1 cellular context compared by ENCODE assay signal in genomic region chr20:1118336-1119127, GRCh38.
A peak's percentile ranks its signal among the peaks of the same experiment; 100 is the strongest.
TF ChIP-seq lines count a peak whose summit lies in the region.

Gene PSMF1, plus strand, starts transcription at chr20:1118602. Its CDS starts 172 bp downstream, at chr20:1118774.

TF ChIP-seq in K562, 482 proteins besides CTCF, POLR2A, EP300 and RAD21 (continued from another document and continues in another):
- peak; percentile 96 for TF ChIP-seq KLF1 (tag; IDR thresholded peaks at IDR 0.05)
- peak; percentile 89 for TF ChIP-seq ESRRA (IDR thresholded peaks at IDR 0.05; ENCODE audit: borderline replicate concordance, low read depth)
- TF ChIP-seq GTF2B (IDR thresholded peaks at IDR 0.05; ENCODE audit: extremely low read depth, insufficient read length): no peak
- TF ChIP-seq ZNF696 (CRISPR knock-in tag; conservative IDR thresholded peaks at IDR 0.05): no peak
- TF ChIP-seq MCM2 (IDR thresholded peaks at IDR 0.05; ENCODE audit: low read depth): no peak
- peak; percentile 78 for TF ChIP-seq GATAD2B (IDR thresholded peaks at IDR 0.05; ENCODE audit: borderline replicate concordance)
- no peak for TF ChIP-seq ZNF780A (CRISPR knock-in tag; IDR thresholded peaks at IDR 0.05)
- no peak for TF ChIP-seq CREBBP (IDR thresholded peaks at IDR 0.05; ENCODE audit: low read depth, low read length)
- TF ChIP-seq HDAC2 (IDR thresholded peaks at IDR 0.05): peak; percentile 16; the same call in 1 of the 2 replicates
- no peak for TF ChIP-seq GTF2F1 (IDR thresholded peaks at IDR 0.05; ENCODE audit: low read depth, low read length)
- no peak for TF ChIP-seq ZNF444 (CRISPR knock-in tag; IDR thresholded peaks at IDR 0.05)
- TF ChIP-seq FOXM1 (IDR thresholded peaks at IDR 0.05; ENCODE audit: low read depth): no peak
- TF ChIP-seq FOXM1 (CRISPR knock-in tag; IDR thresholded peaks at IDR 0.05; ENCODE audit: low read depth): no peak
- peak in 1 of 2 experiments; percentile 57; a peak in 1 of 4 replicates for TF ChIP-seq TEAD1 (CRISPR knock-in tag; IDR thresholded peaks at IDR 0.05)
- TF ChIP-seq EHMT2 (IDR thresholded peaks at IDR 0.05): no peak
- no peak for TF ChIP-seq E2F1 (CRISPR knock-in tag; IDR thresholded peaks at IDR 0.05)
- TF ChIP-seq ATF4 (CRISPR knock-in tag; IDR thresholded peaks at IDR 0.05): no peak
- no peak for TF ChIP-seq BRF2 (IDR thresholded peaks at IDR 0.05; ENCODE audit: borderline replicate concordance, insufficient read depth, insufficient read length)
- TF ChIP-seq SNAPC5 (CRISPR knock-in tag; IDR thresholded peaks at IDR 0.05): no peak
- TF ChIP-seq HNRNPK (IDR thresholded peaks at IDR 0.05; ENCODE audit: low read depth, low read length, poor library complexity, severe bottlenecking): no peak
- no peak for TF ChIP-seq ILF3 (IDR thresholded peaks at IDR 0.05; ENCODE audit: borderline replicate concordance)
- peak; percentile 60; the same call in 1 of the 2 replicates for TF ChIP-seq ELF4 (CRISPR knock-in tag; IDR thresholded peaks at IDR 0.05)
- TF ChIP-seq CHCHD3 (CRISPR knock-in tag; IDR thresholded peaks at IDR 0.05): no peak
- TF ChIP-seq KDM4B (IDR thresholded peaks at IDR 0.05; ENCODE audit: borderline replicate concordance in 2 of 2, low read depth in 1 of 2): peak in 1 of 2 experiments; percentile 88; a peak in 2 of 4 replicates
- no peak for TF ChIP-seq MEF2A (IDR thresholded peaks at IDR 0.05; ENCODE audit: control insufficient read depth, low read depth, low read length)
- no peak for TF ChIP-seq ZFP30 (CRISPR knock-in tag; IDR thresholded peaks at IDR 0.05; ENCODE audit: borderline replicate concordance)
- TF ChIP-seq ZNF143 (CRISPR knock-in tag; IDR thresholded peaks at IDR 0.05): no peak
- TF ChIP-seq TRIM24 (IDR thresholded peaks at IDR 0.05): peak in 1 of 2 experiments; percentile 98; a peak in 2 of 4 replicates
- peak; percentile 57 for TF ChIP-seq L3MBTL2 (IDR thresholded peaks at IDR 0.05)
- TF ChIP-seq SIRT6 (IDR thresholded peaks at IDR 0.05; ENCODE audit: low read depth, low read length): no peak
- TF ChIP-seq ZNF41 (CRISPR knock-in tag; conservative IDR thresholded peaks at IDR 0.05): no peak
- peak; percentile 88 for TF ChIP-seq DIDO1 (tag; IDR thresholded peaks at IDR 0.05; ENCODE audit: low read depth)
- TF ChIP-seq ZBTB1 (CRISPR knock-in tag; IDR thresholded peaks at IDR 0.05; ENCODE audit: borderline replicate concordance, low read depth): no peak
- no peak for TF ChIP-seq PRMT5 (CRISPR knock-in tag; IDR thresholded peaks at IDR 0.05)
- TF ChIP-seq RFX1 (IDR thresholded peaks at IDR 0.05): no peak
- TF ChIP-seq ZNF740 (CRISPR knock-in tag; IDR thresholded peaks at IDR 0.05): peak; percentile 52; the same call in 1 of the 2 replicates
- TF ChIP-seq ZNF740 (tag; IDR thresholded peaks at IDR 0.05): no peak
- peak; percentile 44; the same call in 1 of the 2 replicates for TF ChIP-seq PKNOX1 (IDR thresholded peaks at IDR 0.05)
- TF ChIP-seq ZBTB26 (CRISPR knock-in tag; IDR thresholded peaks at IDR 0.05): no peak
- no peak; the same call in 1 of the 2 replicates for TF ChIP-seq STAT5A (IDR thresholded peaks at IDR 0.05; ENCODE audit: borderline replicate concordance, low read length)
- TF ChIP-seq ZNF76 (CRISPR knock-in tag; IDR thresholded peaks at IDR 0.05; ENCODE audit: borderline replicate concordance): no peak
- no peak for TF ChIP-seq RBM14 (IDR thresholded peaks at IDR 0.05; ENCODE audit: borderline replicate concordance, insufficient read depth, low read depth, low read length)
- no peak for TF ChIP-seq NONO (IDR thresholded peaks at IDR 0.05; ENCODE audit: low read depth in 2 of 2, low read length in 1 of 2)
- no peak for TF ChIP-seq HDGF (IDR thresholded peaks at IDR 0.05)
- TF ChIP-seq POLR2B (IDR thresholded peaks at IDR 0.05; ENCODE audit: low read depth, partially characterized antibody): peak; percentile 54
- no peak for TF ChIP-seq GATA2 (CRISPR knock-in tag; IDR thresholded peaks at IDR 0.05)
- 0 out of 2 replicates have a peak, but pooled peaks have one; percentile 47 for TF ChIP-seq TGIF2 (CRISPR knock-in tag; IDR thresholded peaks at IDR 0.05)
- TF ChIP-seq ZZZ3 (IDR thresholded peaks at IDR 0.05): no peak
- TF ChIP-seq MYNN (IDR thresholded peaks at IDR 0.05): no peak
- no peak for TF ChIP-seq MYNN (CRISPR knock-in tag; IDR thresholded peaks at IDR 0.05)
- 0 out of 2 replicates have a peak, but pooled peaks have one; percentile 23 for TF ChIP-seq JUN (IDR thresholded peaks at IDR 0.05; ENCODE audit: borderline replicate concordance, low read depth, low read length)
- TF ChIP-seq JUN (CRISPR knock-in tag; IDR thresholded peaks at IDR 0.05; ENCODE audit: borderline replicate concordance): no peak
- no peak for TF ChIP-seq ZNF507 (tag; conservative IDR thresholded peaks at IDR 0.05)
- no peak for TF ChIP-seq ZBED1 (IDR thresholded peaks at IDR 0.05)
- TF ChIP-seq HOXB6 (CRISPR knock-in tag; IDR thresholded peaks at IDR 0.05; ENCODE audit: borderline replicate concordance): no peak
- peak in 1 of 2 experiments; percentile 69; a peak in 2 of 4 replicates for TF ChIP-seq SRF (CRISPR knock-in tag; IDR thresholded peaks at IDR 0.05)
- TF ChIP-seq USF1 (CRISPR knock-in tag; IDR thresholded peaks at IDR 0.05): no peak
- peak; percentile 90 for TF ChIP-seq PHF20 (IDR thresholded peaks at IDR 0.05; ENCODE audit: partially characterized antibody)
- TF ChIP-seq CC2D1A (IDR thresholded peaks at IDR 0.05): no peak
- TF ChIP-seq SAFB (IDR thresholded peaks at IDR 0.05; ENCODE audit: borderline replicate concordance, low read depth, low read length): no peak
- no peak for TF ChIP-seq ZNF586 (CRISPR knock-in tag; conservative IDR thresholded peaks at IDR 0.05)
- TF ChIP-seq ZBTB11 (CRISPR knock-in tag; IDR thresholded peaks at IDR 0.05): peak; percentile 98 to 100 (median 99)
